ENCODE assay signal across 8 cellular contexts in the genomic region with DNA sequence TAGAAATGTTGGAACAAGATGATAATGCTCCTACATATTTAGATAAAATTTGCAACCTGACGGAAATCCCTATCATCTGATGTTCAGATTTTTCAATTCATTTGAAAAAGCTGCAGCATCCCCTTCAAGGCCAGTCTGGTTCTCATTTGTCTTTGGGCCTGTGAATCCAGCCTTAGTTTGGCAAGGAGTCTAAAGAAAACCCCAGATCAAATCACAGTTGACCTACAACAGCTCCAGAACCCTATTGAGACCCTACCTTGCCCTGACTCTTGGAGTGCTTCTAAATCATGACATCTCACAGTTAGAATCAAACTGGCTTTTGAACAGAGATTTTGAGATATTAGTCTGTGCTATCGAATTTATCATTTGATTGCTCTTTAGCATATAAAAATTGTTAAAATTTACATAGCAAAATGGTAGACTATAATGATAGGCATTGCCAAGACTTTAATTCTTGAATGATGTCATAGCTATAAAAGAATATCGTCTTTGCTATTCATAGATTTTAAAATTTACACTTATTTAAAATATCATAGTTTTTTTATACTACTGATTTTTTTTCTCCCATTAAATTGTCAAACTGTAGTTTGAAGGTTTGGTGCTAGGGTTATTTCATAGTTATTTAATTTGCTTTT. TPM values are rescaled to one million over a fixed set of nuclear protein-coding genes. Genes with fewer than 3 reads are reported as not detected.
DNase-seq lines count a peak whose midpoint lies in the region; ATAC-seq and TF ChIP-seq lines count a peak whose summit lies in the region.

No MANE protein-coding gene starts in this region.

- H3F3A ChIP-seq in PC-3 (ENCODE audit: low read length, unreplicated experiment) = no peaks in the 10 kb centered on the region

- intact Hi-C loops in Calu3 (cut with micrococcal nuclease; ENCODE audit: unreplicated experiment) = no loop called here
- intact Hi-C loops in PC-3 (cut with micrococcal nuclease) = loop anchor here (10.0 kb wide), 2 partner anchors 147 to 277 kb away; partner anchors contain the start of gene NENF

- H3K36me3 ChIP-seq in PC-3 (ENCODE audit: low read depth, low read length) = no peaks in the 10 kb centered on the region
- no peaks in the 10 kb centered on the region for H3K36me3 ChIP-seq in esophagus (ENCODE audit: control insufficient read depth in 2 of 2, insufficient read depth in 2 of 2, low read length in 1 of 2)
- H3K36me3 ChIP-seq in parathyroid adenoma (ENCODE audit: control insufficient read depth, insufficient read depth, low read length) = no peaks in the 10 kb centered on the region

- peak overlapping the region; percentile 54 for H3K9ac ChIP-seq in PC-3 (ENCODE audit: low read length)
- no peak overlapping the region for H3K9ac ChIP-seq in parathyroid adenoma

- no peaks in the 10 kb centered on the region for H3K27me3 Mint-ChIP-seq in Calu3 (ENCODE audit: unreplicated experiment)

- BruUV-seq in Calu3 (replicated peaks; lab: Mats Ljungman, UMichigan) (no TSS peak), PC-3 (replicated peaks; lab: Mats Ljungman, UMichigan) (TSS peak; percentile 54)

- H3K79me2 ChIP-seq in PC-3 (ENCODE audit: low read length) (peaks cover 63% of the 10 kb centered on the region), parathyroid adenoma (peaks cover 28% of the 10 kb centered on the region)

- H3K27me3 ChIP-seq in PC-3 (ENCODE audit: low read length) (no peaks in the 10 kb centered on the region), esophagus (ENCODE audit: control insufficient read depth in 1 of 2, insufficient read depth in 2 of 2, low read length in 2 of 2) (no peaks in the 10 kb centered on the region), parathyroid adenoma (ENCODE audit: control insufficient read depth, insufficient read depth, low read length) (no peaks in the 10 kb centered on the region)

- WGBS in esophagus, 2 donors = 18 to 24% methylated on average over 3 of the region's 3 CpGs

- H3K4me1 ChIP-seq in PC-3 (ENCODE audit: insufficient read depth, low read length) (peaks cover 48% of the 10 kb centered on the region), esophagus (ENCODE audit: control insufficient read depth in 2 of 2, insufficient read depth in 2 of 2, low read length in 1 of 2) (peaks cover 0 to 2% of the 10 kb centered on the region in 2 donors), parathyroid adenoma (peaks cover 3% of the 10 kb centered on the region)

- DNase-seq in Calu3 = no peak
- no peak for DNase-seq in PC-3
- DNase-seq in stimulated activated CD4-positive, alpha-beta T cell treated with anti-CD3 and anti-CD28 coated beads, Interleukin-2, amount 100 ng/mL, for 24 hours = no peak
- no peak for DNase-seq in NCI-H1417 treated with DMSO at 0.1 percent for 48 hours (lab: John Stamatoyannopoulos, UW)
- DNase-seq in glomerular visceral epithelial cell (ENCODE audit: extremely low spot score) = no peak
- DNase-seq in stimulated activated CD4-positive, alpha-beta T cell treated with anti-CD3 and anti-CD28 coated beads, Interleukin-4, amount 100 ng/mL, for 24 hours = no peak

- POLR2A ChIA-PET in PC-3 (lab: Charles Lee; ENCODE audit: unreplicated experiment) = no interaction called here

- H3K36me3 Mint-ChIP-seq in Calu3 (ENCODE audit: insufficient read depth, unreplicated experiment) = peaks cover 50% of the 10 kb centered on the region

- no peaks in the 10 kb centered on the region for H3K9me2 ChIP-seq in PC-3 (replicated peaks; ENCODE audit: low read length)

- H3K4me3 ChIP-seq in PC-3 (ENCODE audit: low read length) = peak overlapping the region; percentile 79
- H3K4me3 ChIP-seq in esophagus (ENCODE audit: low read depth in 1 of 2, low read length in 2 of 2) = peak overlapping the region; percentile 46 to 74
- peak overlapping the region; percentile 78 for H3K4me3 ChIP-seq in parathyroid adenoma (ENCODE audit: low read depth, low read length)

- no peak for ATAC-seq in PC-3

- CTCF ChIA-PET in Calu3 (lab: Charles Lee) (interaction anchor here (0.5 to 1.5 kb wide), 3 partner anchors 24 to 217 kb away, joined by 3 to 7 read pairs (median 6); no protein-coding TSS in a partner anchor), PC-3 (lab: Charles Lee) (interaction anchor here (1.4 kb wide), 1 partner anchor 252 kb away, joined by 5 read pairs; the partner anchor contains the start of genes DTL and INTS7)

- H3K4me3 Mint-ChIP-seq in Calu3 (ENCODE audit: low read depth, unreplicated experiment) = peak overlapping the region; percentile 79

- H3K4me2 ChIP-seq in PC-3 (ENCODE audit: low read length) (peak overlapping the region; percentile 89), parathyroid adenoma (ENCODE audit: low read length) (peak overlapping the region; percentile 86)

- peak overlapping the region; percentile 81 for H3K27ac Mint-ChIP-seq in Calu3 (ENCODE audit: unreplicated experiment)

- H3K27ac ChIP-seq in PC-3 (ENCODE audit: low read length) = no peak overlapping the region
- H3K27ac ChIP-seq in esophagus (ENCODE audit: low read depth in 2 of 2, low read length in 1 of 2) = peak overlapping the region; percentile 70 to 77
- peak overlapping the region; percentile 92 for H3K27ac ChIP-seq in parathyroid adenoma

- H2AFZ ChIP-seq in PC-3 (ENCODE audit: low read length) (peak overlapping the region; percentile 80), parathyroid adenoma (no peak overlapping the region)

- TF ChIP-seq CTCF in Calu3 (IDR thresholded peaks at IDR 0.05; ENCODE audit: unreplicated experiment) (no peak), PC-3 (conservative IDR thresholded peaks at IDR 0.05; ENCODE audit: low read depth, low read length) (no peak), parathyroid adenoma (IDR thresholded peaks at IDR 0.05) (no peak)

- H3K9me3 Mint-ChIP-seq in Calu3 (ENCODE audit: low read depth, unreplicated experiment) = no peaks in the 10 kb centered on the region

- peaks cover 14% of the 10 kb centered on the region; the same call in 1 of the 2 replicates for H4K20me1 ChIP-seq in PC-3 (ENCODE audit: low read length)

- H3K4me1 Mint-ChIP-seq in Calu3 (ENCODE audit: low read depth, unreplicated experiment) = peaks cover 43% of the 10 kb centered on the region

- H3K9me3 ChIP-seq in PC-3 (ENCODE audit: low read length) (no peaks in the 10 kb centered on the region), esophagus (ENCODE audit: control insufficient read depth in 2 of 2, insufficient read depth in 1 of 2, low read depth in 1 of 2, low read length in 1 of 2) (no peaks in the 10 kb centered on the region), parathyroid adenoma (ENCODE audit: control insufficient read depth, low read length) (no peaks in the 10 kb centered on the region)

RNA-seq across cellular contexts. Expression of gene PPP2R5A, which starts 2.2 kb away (rescaled TPM):
- total RNA-seq in Calu3 (2022) = 42.9 and 45.2 TPM in 2 replicates
- total RNA-seq in PC-3 (2014; rRNA removed) = 44.0 and 64.7 TPM in 2 replicates
- 10 to 100 TPM; 29.0 to 37.3 TPM for polyA plus RNA-seq in esophagus
